Comparison of ENCODE assay signal across 22 cellular contexts in the genomic region with DNA sequence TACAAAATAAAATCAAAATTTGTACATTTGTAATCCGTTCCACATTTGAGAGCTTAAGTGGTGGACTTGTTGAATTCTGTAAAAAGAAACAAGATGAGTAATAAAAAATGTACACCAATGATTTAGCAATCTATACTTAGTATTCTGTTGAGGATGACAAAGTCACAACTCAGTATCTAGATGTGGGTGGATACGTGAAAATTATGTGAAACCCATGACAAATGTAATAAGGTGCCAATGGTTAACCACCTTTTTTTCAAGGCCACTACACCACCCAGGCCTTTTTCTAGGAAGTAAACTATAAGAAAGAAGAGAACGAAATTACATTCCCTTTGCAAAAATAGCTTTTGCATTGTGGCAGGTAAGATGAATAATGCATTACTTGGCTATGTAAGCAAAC.
"Had no signal": no experiment of that assay in that cellular context is flagged by ENCODE, and none has a peak within 500 bp of the region (broad histone marks: within the 10 kb centered on the region; RNA-seq: fewer than 3 reads in every experiment).

No MANE protein-coding gene starts in this region.

- H3K27me3 Mint-ChIP-seq: brain; naive thymus-derived CD8-positive, alpha-beta T cell; progenitor cell of endocrine pancreas had no signal

- H3K27ac Mint-ChIP-seq: activated naive CD4-positive, alpha-beta T cell treated with anti-CD3 and anti-CD28 coated beads for 36 hours; brain; mesothelial cell of epicardium; progenitor cell of endocrine pancreas; T-helper 2 cell treated with Interferon-gamma antibody and Interleukin-4, amounts not matched to agents 5 μg/mL and 100 μg/mL, for 36 hours had no signal

- DNase-seq: activated CD4-positive, alpha-beta T cell treated with anti-CD3 and anti-CD28 coated beads for 1 hour; activated CD4-positive, alpha-beta T cell treated with anti-CD3 and anti-CD28 coated beads, Interleukin-2, amount 50 U/mL, for 48 hours; activated CD8-positive, alpha-beta memory T cell treated with anti-CD3 and anti-CD28 coated beads, Interleukin-2, amount 50 U/mL, for 4 hours; activated naive CD4-positive, alpha-beta T cell treated with anti-CD3 and anti-CD28 coated beads for 36 hours; aorta; effector memory CD4-positive, alpha-beta T cell; foreskin melanocyte; hippocampal formation; left ventricle myocardium superior; mammary epithelial cell; naive thymus-derived CD8-positive, alpha-beta T cell; spleen; stimulated activated CD4-positive, alpha-beta T cell treated with anti-CD3 and anti-CD28 coated beads, Interleukin-4, amount 100 ng/mL, for 1 hour; stimulated activated naive CD4-positive, alpha-beta T cell treated with Interleukin-2 at 50 U/mL for 16 hours; tibial artery had no signal

- FAIRE-seq: endothelial cell of umbilical vein had no signal

- H3K4me3 Mint-ChIP-seq: activated naive CD4-positive, alpha-beta T cell treated with anti-CD3 and anti-CD28 coated beads for 36 hours; brain; mesothelial cell of epicardium; naive thymus-derived CD8-positive, alpha-beta T cell; T-helper 2 cell treated with Interferon-gamma antibody and Interleukin-4, amounts not matched to agents 5 μg/mL and 100 μg/mL, for 36 hours had no signal

- H3K9me3 Mint-ChIP-seq: activated naive CD4-positive, alpha-beta T cell treated with anti-CD3 and anti-CD28 coated beads for 36 hours; brain; mesothelial cell of epicardium; naive thymus-derived CD8-positive, alpha-beta T cell; T-helper 2 cell treated with Interferon-gamma antibody and Interleukin-4, amounts not matched to agents 5 μg/mL and 100 μg/mL, for 36 hours had no signal

- ATAC-seq: esophagus mucosa; left ventricle myocardium superior; naive thymus-derived CD8-positive, alpha-beta T cell; SK-N-SH treated with all-trans-retinoic acid at 6 μM for 48 hours had no signal

- H3K4me1 Mint-ChIP-seq: mesothelial cell of epicardium had no signal
